In genomic region chr1:186304982-186305949, GRCh38 we compare ENCODE assay signal across 8 cellular contexts. TPM values are rescaled to one million over a fixed set of nuclear protein-coding genes. Genes with fewer than 3 reads are reported as not detected.
DNase-seq lines count a peak whose midpoint lies in the region; ATAC-seq and TF ChIP-seq lines count a peak whose summit lies in the region.

No MANE protein-coding gene starts in this region.

- H3K27ac Mint-ChIP-seq in activated naive CD4-positive, alpha-beta T cell treated with anti-CD3 and anti-CD28 coated beads, Interleukin-2, amount 50 U/mL, for 72 hours = peak overlapping the region; percentile 37 to 83

- ATAC-seq in activated naive CD4-positive, alpha-beta T cell treated with anti-CD3 and anti-CD28 coated beads, Interleukin-2, amount 50 U/mL, for 72 hours = no peak

- POLR2A ChIA-PET in AG04449 (lab: Yijun Ruan, JAX) (no interaction called here), HEK293T (lab: Yijun Ruan, JAX) (no interaction called here)

- no peak overlapping the region for H3K27ac ChIP-seq in coronary artery

- CTCF ChIA-PET in AG04449 (lab: Yijun Ruan, JAX) (interaction anchor here (0.8 to 2.3 kb wide), 8 partner anchors 10 to 70 kb away, joined by 3 to 12 read pairs (median 4); partner anchors contain the start of genes PRG4 and TPR), HEK293T (lab: Yijun Ruan, JAX) (no interaction called here)

- no peaks in the 10 kb centered on the region for H3K9me3 Mint-ChIP-seq in activated naive CD4-positive, alpha-beta T cell treated with anti-CD3 and anti-CD28 coated beads, Interleukin-2, amount 50 U/mL, for 72 hours

- in situ Hi-C loops in G401 (cut with HindIII; ENCODE audit: low sequenced_read_pairs) = no loop called here

- TF ChIP-seq CTCF in AG04449 (IDR thresholded peaks at IDR 0.05; ENCODE audit: insufficient read depth, low read length, missing control alignments) = peak; percentile 61
- TF ChIP-seq CTCF in coronary artery (IDR thresholded peaks at IDR 0.05) = no peak

- peaks cover 14 to 32% of the 10 kb centered on the region in 2 donors for H3K36me3 Mint-ChIP-seq in activated naive CD4-positive, alpha-beta T cell treated with anti-CD3 and anti-CD28 coated beads, Interleukin-2, amount 50 U/mL, for 72 hours

- DNase-seq in AG04449 (ENCODE audit: low read depth, low spot score) (no peak), G401 (ENCODE audit: low spot score) (peak; percentile 22), HEK293T (ENCODE audit: extremely low spot score) (peak; percentile 57), MV-4-11 (lab: John Stamatoyannopoulos, UW) (peak; percentile 28), kidney tubule cell (ENCODE audit: low spot score) (peak; percentile 34), coronary artery (ENCODE audit: low spot score) (no peak)
- DNase-seq in activated naive CD4-positive, alpha-beta T cell treated with anti-CD3 and anti-CD28 coated beads, Interleukin-2, amount 50 U/mL, for 72 hours (ENCODE audit: low spot score in 2 of 2) = no peak
- no peak for DNase-seq in activated CD4-positive, CD25-positive, alpha-beta regulatory T cell treated with anti-CD3 and anti-CD28 coated beads, Interleukin-2, amount 50 U/mL, for 72 hours

- H3K4me3 ChIP-seq in AG04449 (ENCODE audit: low read depth, low read length) (no peak overlapping the region), coronary artery (no peak overlapping the region)

TF ChIP-seq in HEK293T, 16 proteins besides CTCF, POLR2A, EP300 and RAD21:
- TF ChIP-seq CTBP1 (IDR thresholded peaks at IDR 0.05; ENCODE audit: borderline replicate concordance) (0 out of 2 replicates have a peak, but pooled peaks have one; percentile 22), ARNT (IDR thresholded peaks at IDR 0.05) (no peak), PKNOX1 (IDR thresholded peaks at IDR 0.05) (peak; percentile 66)

RNA-seq across cellular contexts. Expression of gene PRG4, which starts 9.2 kb away (rescaled TPM):
- not detected in 2 replicates for total RNA-seq in G401 (2014; rRNA removed; shearing (Covaris generic))
- total RNA-seq in activated naive CD4-positive, alpha-beta T cell treated with anti-CD3 and anti-CD28 coated beads, Interleukin-2, amount 50 U/mL, for 72 hours = 10 to 100 TPM; 31.0 to 40.8 TPM

Comparison
In these comparisons a context has a peak if more than half of its experiments do, and no peak if none do; other contexts are left out.
1. DNase-seq: peak in G401 (single experiment), HEK293T (single experiment), MV-4-11 (single experiment) and kidney tubule cell (single experiment); none in AG04449 (single experiment), activated naive CD4-positive, alpha-beta T cell treated with anti-CD3 and anti-CD28 coated beads, Interleukin-2, amount 50 U/mL, for 72 hours (0 of 2), activated CD4-positive, CD25-positive, alpha-beta regulatory T cell treated with anti-CD3 and anti-CD28 coated beads, Interleukin-2, amount 50 U/mL, for 72 hours (single experiment) and coronary artery (single experiment).
2. RNA of gene PRG4, which starts 9.2 kb away (total RNA-seq): 31.0 to 40.8 TPM in activated naive CD4-positive, alpha-beta T cell treated with anti-CD3 and anti-CD28 coated beads, Interleukin-2, amount 50 U/mL, for 72 hours; not detected in G401; every median in the first group is over 10 times any median in the second.